Comparison of ENCODE assay signal across 8 cellular contexts in the genomic region with DNA sequence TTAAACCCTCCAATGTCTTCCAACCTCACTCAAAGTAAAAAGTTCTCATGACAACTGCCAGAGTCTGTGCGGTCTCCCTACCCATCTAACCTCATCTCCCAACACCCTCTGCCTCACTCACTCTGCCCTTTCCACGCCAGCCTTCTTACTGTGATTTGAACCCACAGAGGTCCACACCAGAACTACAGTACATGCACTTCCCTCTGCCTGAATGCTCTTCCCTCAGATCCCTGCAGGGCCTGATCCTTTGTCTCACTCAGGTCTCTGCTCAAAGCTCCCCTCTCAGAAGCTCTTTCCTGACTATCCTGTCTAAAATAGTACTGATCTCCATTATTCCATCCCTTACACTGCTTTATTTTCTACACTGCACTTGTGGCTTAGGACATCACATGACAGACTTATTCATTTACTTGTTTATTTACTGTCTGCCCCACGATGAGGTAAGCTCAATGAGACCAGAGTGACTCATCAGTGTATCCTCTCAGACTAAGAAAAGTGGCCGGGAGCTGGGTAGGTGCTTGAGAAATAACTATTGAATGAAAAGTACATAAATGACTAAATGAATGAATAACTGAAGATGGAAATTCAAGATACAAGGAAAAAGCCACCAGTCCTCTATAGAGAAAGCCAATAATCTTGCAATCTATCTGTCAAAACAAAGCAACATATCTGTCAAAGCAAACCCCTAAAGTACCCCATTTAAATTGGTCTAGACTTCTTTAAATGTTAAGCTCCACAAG. TPM values are rescaled to one million over a fixed set of nuclear protein-coding genes. Genes with fewer than 3 reads are reported as not detected.
DNase-seq lines count a peak whose midpoint lies in the region; ATAC-seq and TF ChIP-seq lines count a peak whose summit lies in the region.

No MANE protein-coding gene starts in this region.

- H3K9me3 Mint-ChIP-seq in activated T-cell treated with anti-CD3 and anti-CD28 coated beads, Interleukin-2, amount 50 U/mL, for 4 hours, result no peaks in the 10 kb centered on the region

- TF ChIP-seq RAD21 in Ishikawa (IDR thresholded peaks at IDR 0.05; ENCODE audit: low read depth), result no peak

- peaks cover 15% of the 10 kb centered on the region for H3K36me3 Mint-ChIP-seq in activated T-cell treated with anti-CD3 and anti-CD28 coated beads, Interleukin-2, amount 50 U/mL, for 4 hours (ENCODE audit: insufficient read depth)

- H3K27me3 Mint-ChIP-seq in activated T-cell treated with anti-CD3 and anti-CD28 coated beads, Interleukin-2, amount 50 U/mL, for 4 hours (ENCODE audit: low read depth), result no peaks in the 10 kb centered on the region

- peak overlapping the region; percentile 0 for H3K4me3 Mint-ChIP-seq in activated T-cell treated with anti-CD3 and anti-CD28 coated beads, Interleukin-2, amount 50 U/mL, for 4 hours

- peak; percentile 69 for DNase-seq in activated CD4-positive, alpha-beta T cell treated with anti-CD3 and anti-CD28 coated beads for 48 hours
- no peak for DNase-seq in activated CD4-positive, alpha-beta T cell treated with anti-CD3 and anti-CD28 coated beads for 1 hour
- DNase-seq in activated T-cell treated with anti-CD3 and anti-CD28 coated beads, Interleukin-2, amount 50 U/mL, for 4 hours, result no peak
- DNase-seq in glomerular endothelial cell (ENCODE audit: extremely low read depth, low read depth, low spot score), result peak; percentile 82
- DNase-seq in stimulated activated CD8-positive, alpha-beta memory T cell treated with anti-CD3 and anti-CD28 coated beads, Interleukin-15, amount 100 ng/mL, for 48 hours (ENCODE audit: low read depth in 2 of 2), result peak; percentile 27 to 34
- no peak for DNase-seq in NCI-H748 treated with DMSO at 0.1 percent for 48 hours (lab: John Stamatoyannopoulos, UW)
- DNase-seq in NCI-H524 treated with DMSO at 0.1 percent for 48 hours (lab: John Stamatoyannopoulos, UW), result no peak

- no peak for TF ChIP-seq EP300 in Ishikawa (IDR thresholded peaks at IDR 0.05; ENCODE audit: borderline replicate concordance)

- peak; percentile 69 for ATAC-seq in activated T-cell treated with anti-CD3 and anti-CD28 coated beads, Interleukin-2, amount 50 U/mL, for 4 hours

- peaks cover 15% of the 10 kb centered on the region for H3K4me1 Mint-ChIP-seq in activated T-cell treated with anti-CD3 and anti-CD28 coated beads, Interleukin-2, amount 50 U/mL, for 4 hours (ENCODE audit: low read depth)

TF ChIP-seq in Ishikawa, 13 proteins besides CTCF, POLR2A, EP300 and RAD21:
- no peak for TF ChIP-seq YY1 (IDR thresholded peaks at IDR 0.05; ENCODE audit: low read depth)
- peak; percentile 46; the same call in 1 of the 2 replicates for TF ChIP-seq USF1 (IDR thresholded peaks at IDR 0.05)

RNA-seq across cellular contexts. Expression of gene POMT2, which starts 17.1 kb away (rescaled TPM):
- total RNA-seq in activated T-cell treated with anti-CD3 and anti-CD28 coated beads, Interleukin-2, amount 50 U/mL, for 4 hours, result 10 to 100 TPM; 18.0 to 22.2 (median 19.2) TPM
- 14.6 and 34.3 TPM in 2 replicates for total RNA-seq in glomerular endothelial cell

RNA-seq across cellular contexts. Expression of gene GSTZ1, which starts 17.2 kb away (rescaled TPM):
- total RNA-seq in activated T-cell treated with anti-CD3 and anti-CD28 coated beads, Interleukin-2, amount 50 U/mL, for 4 hours, result 1 to 10 TPM; 5.5 to 9.2 (median 8.1) TPM
- 16.0 and 20.2 TPM in 2 replicates for total RNA-seq in glomerular endothelial cell

RNA-seq across cellular contexts. Expression of gene NGB, which starts 32.6 kb away (rescaled TPM):
- total RNA-seq in activated T-cell treated with anti-CD3 and anti-CD28 coated beads, Interleukin-2, amount 50 U/mL, for 4 hours, result not detected
- total RNA-seq in glomerular endothelial cell, result not detected in 2 replicates

Comparison
In these comparisons a context has a peak if more than half of its experiments do, and no peak if none do; other contexts are left out.
1. DNase-seq: peak in activated CD4-positive, alpha-beta T cell treated with anti-CD3 and anti-CD28 coated beads for 48 hours (single experiment), glomerular endothelial cell (single experiment) and stimulated activated CD8-positive, alpha-beta memory T cell treated with anti-CD3 and anti-CD28 coated beads, Interleukin-15, amount 100 ng/mL, for 48 hours (2 of 2); none in activated CD4-positive, alpha-beta T cell treated with anti-CD3 and anti-CD28 coated beads for 1 hour (single experiment), activated T-cell treated with anti-CD3 and anti-CD28 coated beads, Interleukin-2, amount 50 U/mL, for 4 hours (single experiment), NCI-H748 treated with DMSO at 0.1 percent for 48 hours (single experiment) and NCI-H524 treated with DMSO at 0.1 percent for 48 hours (single experiment).